In genomic region chr5:53480474-53481353, GRCh38 we compare ENCODE assay signal across 8 cellular contexts. TPM values are rescaled to one million over a fixed set of nuclear protein-coding genes. Genes with fewer than 3 reads are reported as not detected.
DNase-seq lines count a peak whose midpoint lies in the region; ATAC-seq, FAIRE-seq and TF ChIP-seq lines count a peak whose summit lies in the region.

Gene FST, plus strand, starts transcription at chr5:53480629. Its CDS starts 163 bp downstream, at chr5:53480792.

- H3K9ac ChIP-seq in Karpas-422 (ENCODE audit: low read length) (no peak within 1 kb of the TSS), astrocyte (ENCODE audit: low read length) (peak within 1 kb of the TSS; percentile 83)

- H3K4me3 ChIP-seq in Karpas-422 (ENCODE audit: low read length) (no peak within 1 kb of the TSS), astrocyte (ENCODE audit: insufficient read depth, low read depth, low read length) (peak within 1 kb of the TSS; percentile 83), iPS-18c (ENCODE audit: insufficient read depth, low read depth, low read length) (peak within 1 kb of the TSS; percentile 65), skin epidermis (peak within 1 kb of the TSS; percentile 35 to 64 (median 58))

- H3K9me3 ChIP-seq in Karpas-422 (ENCODE audit: low read length) (no peaks in the 10 kb centered on the region), astrocyte (ENCODE audit: insufficient read depth, low read depth, low read length) (no peaks in the 10 kb centered on the region), iPS-18c (ENCODE audit: control insufficient read depth, insufficient read depth, low read length) (peaks cover 2% of the 10 kb centered on the region)

- peaks cover 15% of the 10 kb centered on the region for H3K4me1 ChIP-seq in Karpas-422 (ENCODE audit: low read length)
- H3K4me1 ChIP-seq in astrocyte (ENCODE audit: insufficient read depth, low read length) = peaks cover 9% of the 10 kb centered on the region

- H3K79me2 ChIP-seq in Karpas-422 (ENCODE audit: low read length) (no peaks in the 10 kb centered on the region), astrocyte (ENCODE audit: insufficient read depth, low read length) (peaks cover 3% of the 10 kb centered on the region)

- TF ChIP-seq POLR2A in GM18505 (IDR thresholded peaks at IDR 0.05; ENCODE audit: borderline replicate concordance, extremely low read depth, insufficient read depth, insufficient read length) = no peak

- peaks cover 2% of the 10 kb centered on the region for H3K4me1 Mint-ChIP-seq in astrocyte (ENCODE audit: low read depth, unreplicated experiment)

- peak within 1 kb of the TSS; percentile 72 for H3K27ac Mint-ChIP-seq in astrocyte (ENCODE audit: unreplicated experiment)

- ATAC-seq in GM21737 (IDR thresholded peaks at IDR 0.05; ENCODE audit: unreplicated experiment) (no peak), GM18505 (IDR thresholded peaks at IDR 0.05; ENCODE audit: unreplicated experiment) (no peak), HG03280 (IDR thresholded peaks at IDR 0.05; ENCODE audit: unreplicated experiment) (no peak)

- DNase-seq in EH (ENCODE audit: low read depth) = peak; percentile 45
- DNase-seq in Karpas-422 = no peak
- DNase-seq in astrocyte (ENCODE audit: low read depth) = peak; percentile 16

- no peak within 1 kb of the TSS for H3K27ac ChIP-seq in Karpas-422 (ENCODE audit: low read length)
- H3K27ac ChIP-seq in astrocyte (ENCODE audit: low read depth, low read length) = peak within 1 kb of the TSS; percentile 39
- peak within 1 kb of the TSS; percentile 31 to 90 (median 82) for H3K27ac ChIP-seq in skin epidermis

- H3K4me2 ChIP-seq in Karpas-422 (ENCODE audit: low read depth, low read length, poor library complexity, severe bottlenecking) (peak within 1 kb of the TSS; percentile 73), astrocyte (ENCODE audit: low read length) (peak within 1 kb of the TSS; percentile 94)

- H4K20me1 ChIP-seq in Karpas-422 (ENCODE audit: insufficient read depth, low read depth, low read length) = no peaks in the 10 kb centered on the region
- no peaks in the 10 kb centered on the region for H4K20me1 ChIP-seq in astrocyte (ENCODE audit: insufficient read depth, low read length)

- H2AFZ ChIP-seq in Karpas-422 (ENCODE audit: low read length) = no peak within 1 kb of the TSS
- H2AFZ ChIP-seq in astrocyte (ENCODE audit: low read depth, low read length) = peak within 1 kb of the TSS; percentile 80

- no peaks in the 10 kb centered on the region for H3K9me3 Mint-ChIP-seq in astrocyte (ENCODE audit: unreplicated experiment)

- no peaks in the 10 kb centered on the region for H3K9me2 ChIP-seq in Karpas-422 (replicated peaks; ENCODE audit: insufficient read depth, low read length)

- H3K36me3 ChIP-seq in Karpas-422 (ENCODE audit: insufficient read depth, low read length) (no peaks in the 10 kb centered on the region), astrocyte (ENCODE audit: insufficient read depth, low read length) (no peaks in the 10 kb centered on the region)

- no peaks in the 10 kb centered on the region for H3K27me3 Mint-ChIP-seq in astrocyte (ENCODE audit: low read depth, unreplicated experiment)

- no peak for FAIRE-seq in astrocyte (lab: Jason Lieb, UNC)

- peak within 1 kb of the TSS; percentile 98 for H3K4me3 Mint-ChIP-seq in astrocyte (ENCODE audit: unreplicated experiment)

- TF ChIP-seq CTCF in astrocyte (IDR thresholded peaks at IDR 0.05; ENCODE audit: insufficient read depth, low read depth, low read length) = no peak

- peaks cover 9% of the 10 kb centered on the region for H3K36me3 Mint-ChIP-seq in astrocyte (ENCODE audit: low read depth, unreplicated experiment)

- no peaks in the 10 kb centered on the region for H3K27me3 ChIP-seq in Karpas-422 (ENCODE audit: low read length)
- no peaks in the 10 kb centered on the region for H3K27me3 ChIP-seq in astrocyte (ENCODE audit: insufficient read depth, low read length)

RNA-seq across cellular contexts. Expression of gene FST, which starts in this region (rescaled TPM):
- total RNA-seq in Karpas-422 (2014; rRNA removed; shearing (Covaris generic); ENCODE audit: low replicate concordance) = not detected in 2 replicates
- total RNA-seq in astrocyte = 39.1 and 57.1 TPM in 2 replicates

Comparison
In these comparisons a context has a peak if more than half of its experiments do, and no peak if none do; other contexts are left out.
1. RNA of gene FST (total RNA-seq): 39.1 to 57.1 TPM in astrocyte; not detected in Karpas-422; every median in the first group is over 10 times any median in the second.